In genomic region chr4:17576932-17577659, GRCh38 we compare ENCODE assay signal across 1 cellular context.
A peak's percentile ranks its signal among the peaks of the same experiment; 100 is the strongest.
TF ChIP-seq lines count a peak whose summit lies in the region.

LAP3 (plus strand) TSS chr4:17577198; CDS start chr4:17577466, 268 bp downstream.

TF ChIP-seq in K562, 482 proteins besides CTCF, POLR2A, EP300 and RAD21 (continued from another document and continues in another):
- TF ChIP-seq E4F1 (CRISPR knock-in tag; IDR thresholded peaks at IDR 0.05; ENCODE audit: borderline replicate concordance) (no peak), CSDE1 (IDR thresholded peaks at IDR 0.05) (no peak), PYGO2 (tag; IDR thresholded peaks at IDR 0.05) (no peak), ETV6 (IDR thresholded peaks at IDR 0.05; ENCODE audit: borderline replicate concordance in 1 of 2, low read depth in 2 of 2, low read length in 1 of 2) (no peak), ETV6 (CRISPR knock-in tag; IDR thresholded peaks at IDR 0.05; ENCODE audit: borderline replicate concordance) (no peak), TAF7 (tag; IDR thresholded peaks at IDR 0.05) (no peak), KAT8 (IDR thresholded peaks at IDR 0.05; ENCODE audit: low read depth) (no peak), STAT5B (CRISPR knock-in tag; IDR thresholded peaks at IDR 0.05) (no peak), ZNF77 (CRISPR knock-in tag; IDR thresholded peaks at IDR 0.05) (no peak), CEBPB (tag; IDR thresholded peaks at IDR 0.05) (no peak), ATF3 (IDR thresholded peaks at IDR 0.05) (peak; percentile 98), ATF3 (CRISPR knock-in tag; conservative IDR thresholded peaks at IDR 0.05) (no peak), ZNF24 (IDR thresholded peaks at IDR 0.05) (0 out of 2 replicates have a peak, but pooled peaks have one; percentile 8), CEBPZ (IDR thresholded peaks at IDR 0.05; ENCODE audit: borderline replicate concordance, low read depth, low read length) (no peak), MAFF (IDR thresholded peaks at IDR 0.05; ENCODE audit: low read length) (no peak), KAT7 (CRISPR knock-in tag; IDR thresholded peaks at IDR 0.05; ENCODE audit: borderline replicate concordance) (0 out of 2 replicates have a peak, but pooled peaks have one; percentile 18), RFX5 (IDR thresholded peaks at IDR 0.05; ENCODE audit: low read depth, low read length) (peak; percentile 26; the same call in 1 of the 2 replicates), MECOM (CRISPR knock-in tag; IDR thresholded peaks at IDR 0.05) (no peak), THRB (CRISPR knock-in tag; conservative IDR thresholded peaks at IDR 0.05) (no peak), MAFG (tag; conservative IDR thresholded peaks at IDR 0.05) (no peak), ZNF197 (CRISPR knock-in tag; IDR thresholded peaks at IDR 0.05; ENCODE audit: low read depth) (no peak), EZH2 (IDR thresholded peaks at IDR 0.05; ENCODE audit: borderline replicate concordance, low read depth, low read length) (no peak), BHLHE40 (IDR thresholded peaks at IDR 0.05; ENCODE audit: low read length) (peak; percentile 77), ARID3B (CRISPR knock-in tag; IDR thresholded peaks at IDR 0.05; ENCODE audit: borderline replicate concordance) (no peak), CUX1 (CRISPR knock-in tag; IDR thresholded peaks at IDR 0.05) (no peak), FOXA1 (IDR thresholded peaks at IDR 0.05; ENCODE audit: borderline replicate concordance) (no peak), GABPB1 (CRISPR knock-in tag; IDR thresholded peaks at IDR 0.05) (peak; percentile 85), NUFIP1 (IDR thresholded peaks at IDR 0.05; ENCODE audit: partially characterized antibody) (no peak), HDAC6 (IDR thresholded peaks at IDR 0.05; ENCODE audit: low read depth, low read length) (no peak), ZNF778 (CRISPR knock-in tag; IDR thresholded peaks at IDR 0.05) (no peak), DACH1 (IDR thresholded peaks at IDR 0.05; ENCODE audit: partially characterized antibody) (no peak), RBM22 (IDR thresholded peaks at IDR 0.05; ENCODE audit: low read depth, low read length, poor library complexity, severe bottlenecking) (no peak), DDX20 (tag; IDR thresholded peaks at IDR 0.05; ENCODE audit: low read depth) (no peak), ARID3A (IDR thresholded peaks at IDR 0.05; ENCODE audit: borderline replicate concordance, low read depth, low read length) (no peak), DNMT1 (IDR thresholded peaks at IDR 0.05) (no peak), ZNF445 (CRISPR knock-in tag; IDR thresholded peaks at IDR 0.05; ENCODE audit: low read depth) (no peak), SAFB2 (IDR thresholded peaks at IDR 0.05; ENCODE audit: borderline replicate concordance, low read depth, low read length, severe bottlenecking) (no peak), SMARCE1 (IDR thresholded peaks at IDR 0.05) (0 out of 2 replicates have a peak, but pooled peaks have one; percentile 48), PRDM10 (IDR thresholded peaks at IDR 0.05; ENCODE audit: partially characterized antibody) (no peak), E2F1 (CRISPR knock-in tag; IDR thresholded peaks at IDR 0.05) (peak; percentile 56; the same call in 1 of the 2 replicates), MAFK (IDR thresholded peaks at IDR 0.05; ENCODE audit: low read length) (no peak)
